ENCODE assay signal across 8 cellular contexts in genomic region chr17:75516619-75517276, GRCh38. TPM values are rescaled to one million over a fixed set of nuclear protein-coding genes. Genes with fewer than 3 reads are reported as not detected.
DNase-seq lines count a peak whose midpoint lies in the region; ATAC-seq and TF ChIP-seq lines count a peak whose summit lies in the region.

No MANE protein-coding gene starts in this region.

- peaks cover 6% of the 10 kb centered on the region for H3K4me1 ChIP-seq in parathyroid adenoma

- peak overlapping the region; percentile 91 for H2AFZ ChIP-seq in parathyroid adenoma

- H3K27me3 ChIP-seq in parathyroid adenoma (ENCODE audit: control insufficient read depth, insufficient read depth, low read length): no peaks in the 10 kb centered on the region

- H3K9ac ChIP-seq in parathyroid adenoma: peak overlapping the region; percentile 53

- peak overlapping the region; percentile 88 for H3K4me2 ChIP-seq in parathyroid adenoma (ENCODE audit: low read length)

- H3K36me3 ChIP-seq in parathyroid adenoma (ENCODE audit: control insufficient read depth, insufficient read depth, low read length): no peaks in the 10 kb centered on the region

- H3K4me3 ChIP-seq in fibroblast of pulmonary artery (replicated peaks; ENCODE audit: low read depth, low read length): peak overlapping the region; percentile 72
- peak overlapping the region; percentile 64 for H3K4me3 ChIP-seq in parathyroid adenoma (ENCODE audit: low read depth, low read length)

- ATAC-seq in GM21528 (IDR thresholded peaks at IDR 0.05; ENCODE audit: low FRiP score, unreplicated experiment): peak; percentile 19

- peak overlapping the region; percentile 51 for H3K27ac ChIP-seq in parathyroid adenoma

- H3K9me3 ChIP-seq in parathyroid adenoma (ENCODE audit: control insufficient read depth, low read length): no peaks in the 10 kb centered on the region

- DNase-seq in EH (ENCODE audit: low read depth) (peak; percentile 38), KG1 (lab: John Stamatoyannopoulos, UW) (peak; percentile 65), fibroblast of pulmonary artery (ENCODE audit: low read depth) (no peak), H4 (ENCODE audit: low spot score) (no peak), midbrain (lab: John Stamatoyannopoulos, UW) (no peak)
- peak; percentile 83 for DNase-seq in activated CD8-positive, alpha-beta memory T cell treated with anti-CD3 and anti-CD28 coated beads for 24 hours

- peaks cover 2% of the 10 kb centered on the region for H3K79me2 ChIP-seq in parathyroid adenoma

- TF ChIP-seq CTCF in fibroblast of pulmonary artery (IDR thresholded peaks at IDR 0.05; ENCODE audit: low read length, missing control alignments) (no peak), parathyroid adenoma (IDR thresholded peaks at IDR 0.05) (no peak)

RNA-seq across cellular contexts. Expression of gene TSEN54, which starts 0.4 kb away (rescaled TPM):
- 24.1 and 28.6 TPM in 2 replicates for total RNA-seq in H4 (2014; rRNA removed; shearing (Covaris generic))

RNA-seq across cellular contexts. Expression of gene CASKIN2, which starts 1.4 kb away (rescaled TPM):
- total RNA-seq in H4 (2014; rRNA removed; shearing (Covaris generic)): 5.4 and 8.3 TPM in 2 replicates

RNA-seq across cellular contexts. Expression of gene LLGL2, which starts 8.7 kb away (rescaled TPM):
- total RNA-seq in H4 (2014; rRNA removed; shearing (Covaris generic)): 7.8 and 13.0 TPM in 2 replicates

Comparison
In these comparisons a context has a peak if more than half of its experiments do, and no peak if none do; other contexts are left out.
1. DNase-seq: peak in EH (single experiment), KG1 (single experiment) and activated CD8-positive, alpha-beta memory T cell treated with anti-CD3 and anti-CD28 coated beads for 24 hours (single experiment); none in fibroblast of pulmonary artery (single experiment), H4 (single experiment) and midbrain (single experiment).